ENCODE assay signal across 15 cellular contexts in the genomic region with DNA sequence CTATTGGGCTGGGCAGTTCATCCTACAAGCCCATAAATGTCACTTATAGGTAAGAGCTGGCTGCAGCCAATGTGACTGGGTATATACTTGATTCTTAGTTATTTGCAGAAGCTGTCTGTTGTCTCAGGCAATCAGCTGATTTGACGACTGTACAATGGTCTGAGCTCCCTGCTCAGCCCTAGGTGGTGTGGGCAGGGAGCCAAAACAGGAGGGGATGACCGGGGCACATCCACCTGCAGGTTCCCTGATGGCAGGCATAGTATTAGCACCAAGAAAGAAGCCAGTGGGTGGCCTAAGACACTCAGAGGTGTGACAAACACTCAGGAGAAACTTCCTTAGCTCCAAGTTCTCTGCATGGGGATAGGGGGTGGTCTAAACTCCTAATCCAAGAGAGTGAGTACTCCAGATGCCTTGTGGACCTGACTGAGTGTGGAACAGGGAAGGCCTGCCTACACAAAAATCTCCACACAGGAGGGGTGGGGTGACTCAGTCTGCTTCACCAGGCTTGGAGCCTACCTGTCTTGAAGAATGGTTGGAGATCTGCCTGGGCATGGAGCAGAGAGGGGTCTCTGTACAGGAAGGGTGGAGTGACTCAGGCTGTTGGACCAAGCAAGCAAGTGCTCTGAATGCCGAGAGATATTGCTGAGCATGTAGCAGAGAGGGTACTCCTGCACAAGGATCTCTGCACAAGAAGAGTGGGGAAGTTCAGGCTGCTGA.
"Had no signal": no experiment of that assay in that cellular context is flagged by ENCODE, and none has a peak within 500 bp of the region (broad histone marks: within the 10 kb centered on the region; RNA-seq: fewer than 3 reads in every experiment).

No MANE protein-coding gene starts in this region.

- H3K36me3 ChIP-seq: breast epithelium, sigmoid colon, transverse colon had no signal

- H3K9me3 ChIP-seq: transverse colon had no signal

- FAIRE-seq: keratinocyte had no signal

- H3K27me3 ChIP-seq: breast epithelium, sigmoid colon, transverse colon had no signal

- H3K4me1 Mint-ChIP-seq: nephron progenitor cell; stimulated activated naive B cell treated with anti-CD40 and anti-IgM and Interleukin-4, amounts not matched to agents 10 μg/mL and 1 μg/mL and 100 μg/mL, for 72 hours had no signal

- H3K4me3 Mint-ChIP-seq: activated CD4-positive, alpha-beta memory T cell treated with anti-CD3 and anti-CD28 coated beads for 36 hours; activated T-cell treated with anti-CD3 and anti-CD28 coated beads, Interleukin-2, amount 50 U/mL, for 72 hours; nephron progenitor cell; stimulated activated naive B cell treated with anti-CD40 and anti-IgM and Interleukin-4, amounts not matched to agents 10 μg/mL and 1 μg/mL and 100 μg/mL, for 72 hours had no signal

- H3K4me1 ChIP-seq: breast epithelium, sigmoid colon, transverse colon had no signal

- H3K27ac Mint-ChIP-seq: activated CD4-positive, alpha-beta memory T cell treated with anti-CD3 and anti-CD28 coated beads for 36 hours; activated T-cell treated with anti-CD3 and anti-CD28 coated beads, Interleukin-2, amount 50 U/mL, for 72 hours; nephron progenitor cell; stimulated activated naive B cell treated with anti-CD40 and anti-IgM and Interleukin-4, amounts not matched to agents 10 μg/mL and 1 μg/mL and 100 μg/mL, for 72 hours had no signal

- H3K4me3 ChIP-seq: breast epithelium, sigmoid colon, transverse colon had no signal

- H3K36me3 Mint-ChIP-seq: activated CD4-positive, alpha-beta memory T cell treated with anti-CD3 and anti-CD28 coated beads for 36 hours; stimulated activated naive B cell treated with anti-CD40 and anti-IgM and Interleukin-4, amounts not matched to agents 10 μg/mL and 1 μg/mL and 100 μg/mL, for 72 hours had no signal

- H3K27me3 Mint-ChIP-seq: activated CD4-positive, alpha-beta memory T cell treated with anti-CD3 and anti-CD28 coated beads for 36 hours; stimulated activated naive B cell treated with anti-CD40 and anti-IgM and Interleukin-4, amounts not matched to agents 10 μg/mL and 1 μg/mL and 100 μg/mL, for 72 hours had no signal

- DNase-seq: activated CD4-positive, alpha-beta memory T cell treated with anti-CD3 and anti-CD28 coated beads for 36 hours; activated T-cell treated with anti-CD3 and anti-CD28 coated beads, Interleukin-2, amount 50 U/mL, for 72 hours; aorta; foreskin melanocyte; head of caudate nucleus; left ventricle myocardium superior; mesenchymal stem cell; nephron progenitor cell; sigmoid colon; stimulated activated CD4-positive, alpha-beta T cell treated with anti-CD3 and anti-CD28 coated beads, Interleukin-2, amount 100 ng/mL, for 24 hours; stimulated activated naive B cell treated with anti-CD40 and anti-IgM and Interleukin-4, amounts not matched to agents 10 μg/mL and 1 μg/mL and 100 μg/mL, for 72 hours; substantia nigra; transverse colon had no signal

- ATAC-seq: activated T-cell treated with anti-CD3 and anti-CD28 coated beads, Interleukin-2, amount 50 U/mL, for 72 hours; left ventricle myocardium superior had no signal

- H3K27ac ChIP-seq: breast epithelium, sigmoid colon, transverse colon had no signal
